ENCODE assay signal across 8 cellular contexts in the genomic region with DNA sequence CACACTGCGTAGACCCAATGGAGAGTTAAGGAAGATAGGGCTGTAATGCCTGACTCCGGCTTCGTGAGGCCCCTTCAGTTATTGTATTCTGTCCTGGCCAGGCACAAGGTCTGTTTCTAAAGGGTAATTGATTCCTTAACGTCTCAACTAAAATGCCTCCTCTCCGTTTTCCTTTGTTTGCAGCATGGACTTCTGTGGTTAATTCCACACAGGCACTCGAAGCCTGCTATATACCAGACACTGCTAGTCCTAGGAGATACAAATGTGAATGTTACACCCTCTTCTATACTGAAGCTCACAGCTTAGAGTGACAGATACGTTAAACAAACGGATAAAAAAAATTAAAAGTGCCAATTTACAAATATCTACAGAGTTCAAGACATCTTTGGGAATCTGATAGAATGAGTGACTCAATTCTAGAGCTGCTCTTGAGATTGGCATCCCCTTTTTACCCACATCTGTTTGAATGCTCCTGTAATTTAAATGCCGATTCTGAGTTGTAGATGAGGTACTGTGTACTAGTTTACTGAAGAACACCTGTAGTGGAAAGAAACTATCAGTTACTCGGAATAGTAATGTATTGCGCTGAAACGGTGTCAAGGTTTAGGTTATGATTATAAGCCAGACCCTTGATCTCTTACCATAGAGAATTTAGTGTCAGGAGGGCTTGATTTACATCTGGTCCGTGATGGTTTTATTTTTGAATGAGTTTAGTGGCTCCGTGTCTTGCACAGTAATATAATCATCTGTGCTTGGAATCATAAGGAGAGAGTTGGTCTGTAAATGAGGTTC. TPM values are rescaled to one million over a fixed set of nuclear protein-coding genes. Genes with fewer than 3 reads are reported as not detected.
DNase-seq lines count a peak whose midpoint lies in the region; ATAC-seq and TF ChIP-seq lines count a peak whose summit lies in the region.

No MANE protein-coding gene starts in this region.

- H3K9me3 ChIP-seq in muscle layer of colon (ENCODE audit: low read length), result no peaks in the 10 kb centered on the region

- H3K27me3 Mint-ChIP-seq in activated CD4-positive, alpha-beta T cell treated with anti-CD3 and anti-CD28 coated beads, Interleukin-2, amount 10 ng/mL, durations not matched to agents 7 days and 5 days, result no peaks in the 10 kb centered on the region

- H3K36me3 ChIP-seq in muscle layer of colon (ENCODE audit: insufficient read depth, low read length), result peaks cover 9% of the 10 kb centered on the region

- peaks cover 44% of the 10 kb centered on the region for H3K4me1 Mint-ChIP-seq in activated CD4-positive, alpha-beta T cell treated with anti-CD3 and anti-CD28 coated beads, Interleukin-2, amount 10 ng/mL, durations not matched to agents 7 days and 5 days

- no peaks in the 10 kb centered on the region for H3K27me3 ChIP-seq in muscle layer of colon (ENCODE audit: control insufficient read depth in 1 of 2, insufficient read depth in 2 of 2, low read length in 2 of 2)

- ATAC-seq in HG03280 (IDR thresholded peaks at IDR 0.05; ENCODE audit: unreplicated experiment), result no peak

- CTCF ChIA-PET in activated CD4-positive, alpha-beta T cell treated with anti-CD3 and anti-CD28 coated beads, Interleukin-2, amount 10 ng/mL, durations not matched to agents 7 days and 5 days (lab: Charles Lee), result interaction anchor here (0.9 to 2.1 kb wide), 10 partner anchors 8 to 112 kb away, joined by 3 to 12 read pairs (median 4); no protein-coding TSS in a partner anchor

- peak overlapping the region; percentile 95 for H3K9ac ChIP-seq in muscle layer of colon (ENCODE audit: low read length)

- no peak for DNase-seq in activated CD4-positive, alpha-beta T cell treated with anti-CD3 and anti-CD28 coated beads, Interleukin-2, amount 10 ng/mL, durations not matched to agents 7 days and 5 days
- DNase-seq in activated CD4-positive, alpha-beta T cell treated with anti-CD3 and anti-CD28 coated beads, Interleukin-2, amount 50 U/mL, for 1 hour, result no peak
- DNase-seq in LNCaP clone FGC (ENCODE audit: low read depth) (no peak), cardiac fibroblast (ENCODE audit: low read depth in 2 of 2) (no peak), NCI-H187 (lab: John Stamatoyannopoulos, UW) (no peak), ecto neural progenitor cell (ENCODE audit: low spot score) (no peak)

- peaks cover 18% of the 10 kb centered on the region for H3K4me1 ChIP-seq in muscle layer of colon (ENCODE audit: insufficient read depth, low read length)

- POLR2A ChIA-PET in activated CD4-positive, alpha-beta T cell treated with anti-CD3 and anti-CD28 coated beads, Interleukin-2, amount 10 ng/mL, durations not matched to agents 7 days and 5 days (lab: Charles Lee), result interaction anchor here (1.0 to 1.9 kb wide), 4 partner anchors 7 to 247 kb away, joined by 3 to 21 read pairs (median 4); partner anchors contain the start of genes FAM177A1 and NFKBIA

- H3K27ac ChIP-seq in muscle layer of colon (ENCODE audit: low read depth, low read length), result peak overlapping the region; percentile 89

- H3K27ac Mint-ChIP-seq in activated CD4-positive, alpha-beta T cell treated with anti-CD3 and anti-CD28 coated beads, Interleukin-2, amount 10 ng/mL, durations not matched to agents 7 days and 5 days, result peak overlapping the region; percentile 96

- peak overlapping the region; percentile 98 for H3K4me3 Mint-ChIP-seq in activated CD4-positive, alpha-beta T cell treated with anti-CD3 and anti-CD28 coated beads, Interleukin-2, amount 10 ng/mL, durations not matched to agents 7 days and 5 days

- H3K9me3 Mint-ChIP-seq in activated CD4-positive, alpha-beta T cell treated with anti-CD3 and anti-CD28 coated beads, Interleukin-2, amount 10 ng/mL, durations not matched to agents 7 days and 5 days, result no peaks in the 10 kb centered on the region

- peaks cover 36% of the 10 kb centered on the region for H3K36me3 Mint-ChIP-seq in activated CD4-positive, alpha-beta T cell treated with anti-CD3 and anti-CD28 coated beads, Interleukin-2, amount 10 ng/mL, durations not matched to agents 7 days and 5 days (ENCODE audit: low read depth)

- peak overlapping the region; percentile 99 for H3K4me3 ChIP-seq in LNCaP clone FGC (ENCODE audit: low read depth, low read length)
- H3K4me3 ChIP-seq in cardiac fibroblast (replicated peaks in 1 of 2; ENCODE audit: low read depth in 2 of 2, low read length in 2 of 2), result peak overlapping the region; percentile 64 to 96
- H3K4me3 ChIP-seq in muscle layer of colon (ENCODE audit: low read depth in 1 of 2, low read length in 2 of 2), result peak overlapping the region; percentile 68 to 94

- TF ChIP-seq CTCF in LNCaP clone FGC (IDR thresholded peaks at IDR 0.05; ENCODE audit: control insufficient read depth, extremely low read depth, insufficient read depth) (no peak), cardiac fibroblast (IDR thresholded peaks at IDR 0.05; ENCODE audit: low read depth, low read length) (no peak)

RNA-seq across cellular contexts. Expression of gene PSMA6, which starts 0.8 kb away (rescaled TPM):
- total RNA-seq in activated CD4-positive, alpha-beta T cell treated with anti-CD3 and anti-CD28 coated beads, Interleukin-2, amount 10 ng/mL, durations not matched to agents 7 days and 5 days, result 100 to 1,000 TPM; 231 to 248 TPM
